Comparison of ENCODE assay signal across 12 cellular contexts in genomic region chr1:245380790-245381535, GRCh38.
A peak's percentile ranks its signal among the peaks of the same experiment; 100 is the strongest.
DNase-seq lines count a peak whose midpoint lies in the region; ATAC-seq and TF ChIP-seq lines count a peak whose summit lies in the region.
"Had no signal": no experiment of that assay in that cellular context is flagged by ENCODE, and none has a peak within 500 bp of the region (broad histone marks: within the 10 kb centered on the region; RNA-seq: fewer than 3 reads in every experiment).

No MANE protein-coding gene starts in this region.

- H3K4me3 ChIP-seq in fibroblast of the aortic adventitia (ENCODE audit: low read depth, low read length): no peak overlapping the region
- H3K4me3 ChIP-seq in thyroid gland (replicated peaks in 1 of 3): no peak overlapping the region
- no peak overlapping the region for H3K4me3 ChIP-seq in aorta (ENCODE audit: low read length in 2 of 2)
- H3K4me3 ChIP-seq in mucosa of descending colon: no peak overlapping the region
- no peak overlapping the region for H3K4me3 ChIP-seq in CD8-positive, alpha-beta memory T cell (ENCODE audit: low read length)

- CTCF ChIA-PET in CD8-positive, alpha-beta memory T cell (lab: Charles Lee): interaction anchor here (0.7 kb wide), 1 partner anchor 34 kb away, joined by 4 read pairs; no protein-coding TSS in a partner anchor

- intact Hi-C loops in cardiac septum (cut with DNase I): loop anchor here (2.0 kb wide), 1 partner anchor 224 kb away; no protein-coding TSS in a partner anchor
- intact Hi-C loops in Right ventricle myocardium superior (cut with DNase I): no loop called here
- intact Hi-C loops in thyroid gland (cut with DNase I): loop anchor here (5.0 kb wide), 1 partner anchor 229 kb away; the partner anchor contains the start of gene KIF26B
- intact Hi-C loops in aorta (cut with DNase I): no loop called here
- intact Hi-C loops in mucosa of descending colon (cut with DNase I, micrococcal nuclease): no loop called here

- H3K4me3 Mint-ChIP-seq in CD8-positive, alpha-beta memory T cell: no peak overlapping the region
- H3K4me3 Mint-ChIP-seq: activated naive CD4-positive, alpha-beta T cell treated with anti-CD3 and anti-CD28 coated beads, Interleukin-2, amount 10 ng/mL, durations not matched to agents 7 days and 5 days; CD14-positive monocyte; naive B cell had no signal

- H3K36me3 Mint-ChIP-seq in CD8-positive, alpha-beta memory T cell: no peaks in the 10 kb centered on the region
- H3K36me3 Mint-ChIP-seq: activated naive CD4-positive, alpha-beta T cell treated with anti-CD3 and anti-CD28 coated beads, Interleukin-2, amount 10 ng/mL, durations not matched to agents 7 days and 5 days; CD14-positive monocyte; naive B cell had no signal

- TF ChIP-seq POLR2A in thyroid gland (IDR thresholded peaks at IDR 0.05): no peak

- H3K27ac ChIP-seq in thyroid gland (no peak overlapping the region), aorta (ENCODE audit: low read depth in 1 of 2, low read length in 2 of 2) (no peak overlapping the region)
- no peak overlapping the region for H3K27ac ChIP-seq in CD8-positive, alpha-beta memory T cell (ENCODE audit: low read depth, low read length)

- no peaks in the 10 kb centered on the region for H3K9me3 Mint-ChIP-seq in CD8-positive, alpha-beta memory T cell
- H3K9me3 Mint-ChIP-seq: activated naive CD4-positive, alpha-beta T cell treated with anti-CD3 and anti-CD28 coated beads, Interleukin-2, amount 10 ng/mL, durations not matched to agents 7 days and 5 days; naive B cell had no signal

- H3K27ac Mint-ChIP-seq in CD8-positive, alpha-beta memory T cell: no peak overlapping the region
- H3K27ac Mint-ChIP-seq: activated naive CD4-positive, alpha-beta T cell treated with anti-CD3 and anti-CD28 coated beads, Interleukin-2, amount 10 ng/mL, durations not matched to agents 7 days and 5 days; CD14-positive monocyte; naive B cell had no signal

- 75 to 82% methylated on average over 11 of the region's 11 CpGs for WGBS in thyroid gland, 2 donors
- 74 to 78% methylated on average over 11 of the region's 11 CpGs for WGBS in aorta, 2 donors

- H3K4me1 ChIP-seq in thyroid gland (no peaks in the 10 kb centered on the region), aorta (ENCODE audit: control insufficient read depth in 1 of 2, insufficient read depth in 2 of 2, low read length in 2 of 2) (no peaks in the 10 kb centered on the region), mucosa of descending colon (ENCODE audit: low read depth) (no peaks in the 10 kb centered on the region)
- peaks cover 5% of the 10 kb centered on the region for H3K4me1 ChIP-seq in CD8-positive, alpha-beta memory T cell (ENCODE audit: insufficient read depth, low read length)

- H3K4me1 Mint-ChIP-seq in CD8-positive, alpha-beta memory T cell: peaks cover 10 to 17% (median 16%) of the 10 kb centered on the region in 3 donors
- H3K4me1 Mint-ChIP-seq: CD14-positive monocyte, naive B cell had no signal

- no peak for ATAC-seq in Right ventricle myocardium superior (ENCODE audit: poor library complexity)
- ATAC-seq in aorta (ENCODE audit: low FRiP score): no peak
- no peak for ATAC-seq in mucosa of descending colon

- peaks cover 0 to 4% of the 10 kb centered on the region in 2 donors for H3K27me3 Mint-ChIP-seq in CD8-positive, alpha-beta memory T cell

- no peaks in the 10 kb centered on the region for H3K36me3 ChIP-seq in thyroid gland
- H3K36me3 ChIP-seq in aorta (ENCODE audit: control insufficient read depth in 1 of 2, insufficient read depth in 2 of 2, low read length in 1 of 2): no peaks in the 10 kb centered on the region
- H3K36me3 ChIP-seq in mucosa of descending colon (ENCODE audit: low read depth): no peaks in the 10 kb centered on the region
- H3K36me3 ChIP-seq in CD8-positive, alpha-beta memory T cell (ENCODE audit: insufficient read depth, low read length): no peaks in the 10 kb centered on the region

- TF ChIP-seq CTCF in fibroblast of the aortic adventitia (IDR thresholded peaks at IDR 0.05; ENCODE audit: insufficient read depth, low read length): peak; percentile 48
- peak in 4 of 6 experiments; percentile 13 to 67 (median 48) for TF ChIP-seq CTCF in thyroid gland (IDR thresholded peaks at IDR 0.05)
- TF ChIP-seq CTCF in mucosa of descending colon (IDR thresholded peaks at IDR 0.05): no peak

- no peaks in the 10 kb centered on the region for H3K9me3 ChIP-seq in thyroid gland
- H3K9me3 ChIP-seq in aorta (ENCODE audit: control insufficient read depth, low read length): no peaks in the 10 kb centered on the region
- H3K9me3 ChIP-seq in mucosa of descending colon: no peaks in the 10 kb centered on the region
- H3K9me3 ChIP-seq in CD8-positive, alpha-beta memory T cell (ENCODE audit: low read length): no peaks in the 10 kb centered on the region

- H3K27me3 ChIP-seq in thyroid gland (no peaks in the 10 kb centered on the region), aorta (ENCODE audit: control insufficient read depth in 1 of 2, insufficient read depth in 2 of 2, low read length in 1 of 2) (peaks cover 0 to 3% of the 10 kb centered on the region in 2 donors)
- H3K27me3 ChIP-seq in CD8-positive, alpha-beta memory T cell (ENCODE audit: insufficient read depth, low read length, poor library complexity, severe bottlenecking): no peaks in the 10 kb centered on the region

- peak; percentile 12 for DNase-seq in cardiac septum (ENCODE audit: low spot score)
- no peak for DNase-seq in Right ventricle myocardium superior
- DNase-seq in OCI-M1 (lab: John Stamatoyannopoulos, UW): peak; percentile 13
- peak; percentile 38 for DNase-seq in fibroblast of the aortic adventitia (ENCODE audit: low read depth)
- DNase-seq in thyroid gland: no peak
- no peak for DNase-seq in aorta
- DNase-seq in mucosa of descending colon: no peak
- DNase-seq in CD8-positive, alpha-beta memory T cell: no peak
- DNase-seq: activated naive CD4-positive, alpha-beta T cell treated with anti-CD3 and anti-CD28 coated beads, Interleukin-2, amount 10 ng/mL, durations not matched to agents 7 days and 5 days; naive B cell; NCI-H774 had no signal

- POLR2A ChIA-PET in CD8-positive, alpha-beta memory T cell (lab: Charles Lee): no interaction called here

Comparison
In these comparisons a context has a peak if more than half of its experiments do, and no peak if none do; other contexts are left out.
1. DNase-seq: peak in cardiac septum (single experiment), OCI-M1 (single experiment) and fibroblast of the aortic adventitia (single experiment); none in Right ventricle myocardium superior (single experiment), thyroid gland (0 of 2), aorta (0 of 2), mucosa of descending colon (0 of 3) and CD8-positive, alpha-beta memory T cell (0 of 5).
2. intact Hi-C loops: an anchor here in cardiac septum (2.0 kb wide) and thyroid gland (5.0 kb wide); none called in Right ventricle myocardium superior, aorta and mucosa of descending colon.